In genomic region chr10:103990170-103990930, GRCh38 we compare ENCODE assay signal across 31 cellular contexts. TPM values are rescaled to one million over a fixed set of nuclear protein-coding genes. Genes with fewer than 3 reads are reported as not detected.
DNase-seq lines count a peak whose midpoint lies in the region; ATAC-seq, FAIRE-seq and TF ChIP-seq lines count a peak whose summit lies in the region.
"Had no signal": no experiment of that assay in that cellular context is flagged by ENCODE, and none has a peak within 500 bp of the region (broad histone marks: within the 10 kb centered on the region; RNA-seq: fewer than 3 reads in every experiment).

No MANE protein-coding gene starts in this region.

- POLR2A ChIA-PET in CD8-positive, alpha-beta memory T cell (lab: Charles Lee), result interaction anchor here (0.5 kb wide), 1 partner anchor 81 kb away, joined by 3 read pairs; no protein-coding TSS in a partner anchor
- POLR2A ChIA-PET in GM12878 (lab: Charles Lee), result interaction anchor here (0.5 to 1.6 kb wide), 2 partner anchors 134 to 625 kb away, joined by 6 to 12 read pairs; no protein-coding TSS in a partner anchor
- POLR2A ChIA-PET in naive thymus-derived CD4-positive, alpha-beta T cell (lab: Charles Lee), result interaction anchor here (0.6 to 0.8 kb wide), 2 partner anchors 82 to 131 kb away, joined by 3 to 5 read pairs; partner anchors contain the start of gene SFR1

- in situ Hi-C loops in GM12878 (cut with MboI), result no loop called here

- H3K27me3 ChIP-seq in CD8-positive, alpha-beta memory T cell (ENCODE audit: insufficient read depth, low read length, poor library complexity, severe bottlenecking), result no peaks in the 10 kb centered on the region
- H3K27me3 ChIP-seq in GM12878 (replicated peaks in 1 of 2; ENCODE audit: control insufficient read depth in 2 of 2, insufficient read depth in 2 of 2, low read length in 1 of 2), result no peaks in the 10 kb centered on the region
- H3K27me3 ChIP-seq in naive thymus-derived CD4-positive, alpha-beta T cell (ENCODE audit: control insufficient read depth in 2 of 2, insufficient read depth in 2 of 2, low read length in 2 of 2), result no peaks in the 10 kb centered on the region
- H3K27me3 ChIP-seq: BLaER1 treated with 17β-estradiol and CSF1 and Interleukin-3, amounts not matched to agents 10 nM and 100 nM; dorsolateral prefrontal cortex; hepatocyte; ovary; upper lobe of left lung had no signal

- peaks cover 0 to 43% (median 10%) of the 10 kb centered on the region in 3 donors for H3K36me3 Mint-ChIP-seq in CD8-positive, alpha-beta memory T cell
- H3K36me3 Mint-ChIP-seq in naive thymus-derived CD4-positive, alpha-beta T cell, result peaks cover 5 to 32% (median 15%) of the 10 kb centered on the region in 5 donors

- H3K4me2 ChIP-seq in GM12878 (ENCODE audit: control insufficient read depth, insufficient read depth), result peak overlapping the region; percentile 38; the same call in 1 of the 2 replicates
- H3K4me2 ChIP-seq: BLaER1 treated with 17β-estradiol and CSF1 and Interleukin-3, amounts not matched to agents 10 nM and 100 nM; hepatocyte; SK-N-SH had no signal

- H3K36me3 ChIP-seq in CD8-positive, alpha-beta memory T cell (ENCODE audit: insufficient read depth, low read length), result no peaks in the 10 kb centered on the region
- H3K36me3 ChIP-seq in GM12878 (ENCODE audit: control insufficient read depth in 2 of 2, insufficient read depth in 2 of 2, low read length in 1 of 2) (no peaks in the 10 kb centered on the region), kidney (ENCODE audit: control insufficient read depth in 1 of 2, insufficient read depth in 2 of 2, low read length in 2 of 2) (peaks cover 0 to 5% of the 10 kb centered on the region in 2 donors)
- H3K36me3 ChIP-seq in naive thymus-derived CD4-positive, alpha-beta T cell (ENCODE audit: control insufficient read depth in 2 of 3, insufficient read depth in 3 of 3, low read length in 3 of 3), result peaks cover 0 to 3% (median 3%) of the 10 kb centered on the region in 3 experiments
- H3K36me3 ChIP-seq: ovary had no signal

- RAD21 ChIA-PET in GM12878 (lab: Charles Lee; ENCODE audit: unreplicated experiment), result interaction anchor here (1.2 to 4.3 kb wide), 4 partner anchors 20 to 132 kb away, joined by 3 to 25 read pairs (median 4); partner anchors contain the start of gene SFR1

- no peak overlapping the region for H3K9ac ChIP-seq in GM12878 (ENCODE audit: control insufficient read depth, insufficient read depth, low read length)
- no peak overlapping the region for H3K9ac ChIP-seq in kidney (ENCODE audit: low read length in 2 of 2)
- H3K9ac ChIP-seq: BLaER1 treated with 17β-estradiol and CSF1 and Interleukin-3, amounts not matched to agents 10 nM and 100 nM; SK-N-SH had no signal

- H3K27me3 Mint-ChIP-seq in CD8-positive, alpha-beta memory T cell, result no peaks in the 10 kb centered on the region
- H3K27me3 Mint-ChIP-seq in naive thymus-derived CD4-positive, alpha-beta T cell, result no peaks in the 10 kb centered on the region
- H3K27me3 Mint-ChIP-seq: naive thymus-derived CD8-positive, alpha-beta T cell; stimulated activated naive B cell treated with anti-CD40 and anti-IgM and Interleukin-4, amounts not matched to agents 10 μg/mL and 1 μg/mL and 100 μg/mL, for 72 hours had no signal

- WGBS in GM12878 (ENCODE audit: insufficient coverage, insufficient replicate concordance, low lambda C conversion rate, missing lambda C conversion rate), result 52% methylated on average over 4 of the region's 4 CpGs

- no peak overlapping the region for H3K4me3 ChIP-seq in CD8-positive, alpha-beta memory T cell (ENCODE audit: low read length)
- H3K4me3 ChIP-seq in GM12878 (no peak overlapping the region), kidney (ENCODE audit: low read length in 2 of 2) (no peak overlapping the region)
- no peak overlapping the region for H3K4me3 ChIP-seq in naive thymus-derived CD4-positive, alpha-beta T cell (ENCODE audit: low read length)
- H3K4me3 ChIP-seq: BLaER1 treated with 17β-estradiol and CSF1 and Interleukin-3, amounts not matched to agents 10 nM and 100 nM; hepatocyte; K562; lung; ovary; upper lobe of left lung had no signal

- peak; percentile 83 for FAIRE-seq in GM18507 (lab: Jason Lieb, UNC)
- FAIRE-seq in GM12878 (lab: Jason Lieb, UNC), result peak; percentile 84
- peak; percentile 19 for FAIRE-seq in kidney (lab: Jason Lieb, UNC)
- FAIRE-seq: K562 had no signal

- intact Hi-C loops in GM12878 (cut with micrococcal nuclease; ENCODE audit: unreplicated experiment) (no loop called here), kidney (cut with DNase I) (no loop called here)
- intact Hi-C loops in naive thymus-derived CD4-positive, alpha-beta T cell (cut with micrococcal nuclease), result no loop called here

- no peak for DNase-seq in CD8-positive, alpha-beta memory T cell
- DNase-seq in GM18507 (ENCODE audit: extremely low spot score, insufficient read length, low read depth) (no peak), GM12878 (ENCODE audit: low read depth, low spot score) (no peak), kidney (no peak), GM10266 (ENCODE audit: extremely low spot score) (no peak), dedifferentiated amniotic fluid mesenchymal stem cell (ENCODE audit: extremely low spot score) (no peak), NCI-H1417 treated with DMSO at 0.1 percent for 48 hours (lab: John Stamatoyannopoulos, UW) (no peak)
- no peak for DNase-seq in naive thymus-derived CD4-positive, alpha-beta T cell
- DNase-seq: activated CD4-positive, CD25-positive, alpha-beta regulatory T cell; activated naive CD4-positive, alpha-beta T cell treated with Interleukin-2 at 50 U/mL for 16 hours; cerebellar nuclear complex; DND-41; dorsolateral prefrontal cortex; GOT3; left cardiac atrium; naive thymus-derived CD8-positive, alpha-beta T cell; NCI-H1092 treated with DMSO at 0.1 percent for 48 hours; NCI-H2029 treated with DMSO at 0.1 percent for 48 hours; NCI-H2227 treated with DMSO at 0.1 percent for 48 hours; NCI-H526; NK-92 treated with Interleukin-12 subunit alpha and Interleukin-12 subunit beta, amount 100 ng/mL, for 24 hours; ovary; PC-3; SK-N-SH; stimulated activated naive B cell treated with anti-CD40 and anti-IgM and Interleukin-4, amounts not matched to agents 10 μg/mL and 1 μg/mL and 100 μg/mL, for 72 hours; upper lobe of left lung had no signal

- TF ChIP-seq CTCF in GM12878 (IDR thresholded peaks at IDR 0.05 in 2 of 3, conservative IDR thresholded peaks at IDR 0.05 in 1 of 3; ENCODE audit: control insufficient read depth in 2 of 3, extremely low read depth in 1 of 3, insufficient read depth in 1 of 3, low read depth in 3 of 3, low read length in 3 of 3) (no peak), kidney (IDR thresholded peaks at IDR 0.05; ENCODE audit: borderline replicate concordance, extremely low read depth, insufficient read depth) (no peak), GM10266 (IDR thresholded peaks at IDR 0.05; ENCODE audit: control insufficient read depth, insufficient read depth, low read depth, missing control alignments) (no peak)

- peaks cover 4% of the 10 kb centered on the region for H3K4me1 ChIP-seq in CD8-positive, alpha-beta memory T cell (ENCODE audit: insufficient read depth, low read length)
- no peaks in the 10 kb centered on the region for H3K4me1 ChIP-seq in GM12878 (ENCODE audit: control insufficient read depth, insufficient read depth, low read length)
- no peaks in the 10 kb centered on the region for H3K4me1 ChIP-seq in kidney (ENCODE audit: control insufficient read depth in 1 of 2, insufficient read depth in 1 of 2, low read depth in 1 of 2, low read length in 2 of 2)
- H3K4me1 ChIP-seq in naive thymus-derived CD4-positive, alpha-beta T cell (ENCODE audit: control insufficient read depth in 2 of 2, insufficient read depth in 2 of 2, low read length in 2 of 2), result peaks cover 0 to 4% of the 10 kb centered on the region in 2 donors

- CTCF ChIA-PET in CD8-positive, alpha-beta memory T cell (lab: Charles Lee), result no interaction called here
- CTCF ChIA-PET in GM12878 (lab: Yijun Ruan, JAX), result interaction anchor here (0.7 to 2.3 kb wide), 6 partner anchors 8 to 134 kb away, joined by 3 to 9 read pairs (median 4); partner anchors contain the start of gene SFR1
- CTCF ChIA-PET in naive thymus-derived CD4-positive, alpha-beta T cell (lab: Charles Lee), result interaction anchor here (1.4 kb wide), 1 partner anchor 105 kb away, joined by 4 read pairs; no protein-coding TSS in a partner anchor

- H3K4me3 Mint-ChIP-seq in CD8-positive, alpha-beta memory T cell, result peak overlapping the region in 5 of 7 donors; percentile 2 to 49 (median 26)
- H3K4me3 Mint-ChIP-seq in naive thymus-derived CD4-positive, alpha-beta T cell, result no peak overlapping the region
- H3K4me3 Mint-ChIP-seq: stimulated activated naive B cell treated with anti-CD40 and anti-IgM and Interleukin-4, amounts not matched to agents 10 μg/mL and 1 μg/mL and 100 μg/mL, for 72 hours; T-helper 1 cell treated with Interleukin-12 subunit alpha and Interleukin-12 subunit beta and Interleukin-4 antibody, amounts not matched to agents 30 μg/mL and 1 μg/mL, for 36 hours had no signal

- SMC1A ChIA-PET in GM12878 (lab: Charles Lee; ENCODE audit: uncharacterized antibody, unreplicated experiment), result interaction anchor here (1.0 to 3.2 kb wide), 8 partner anchors 9 to 137 kb away, joined by 3 to 10 read pairs (median 4); no protein-coding TSS in a partner anchor

- peak in 1 of 2 experiments; percentile 65; a peak in 1 of 4 replicates for TF ChIP-seq EP300 in GM12878 (IDR thresholded peaks at IDR 0.05; ENCODE audit: borderline replicate concordance in 1 of 2, control insufficient read depth in 1 of 2, low read depth in 2 of 2, low read length in 2 of 2)

- H3K4me1 Mint-ChIP-seq in CD8-positive, alpha-beta memory T cell, result peaks cover 45 to 69% (median 69%) of the 10 kb centered on the region in 3 donors
- peaks cover 18 to 60% (median 41%) of the 10 kb centered on the region in 7 donors for H3K4me1 Mint-ChIP-seq in naive thymus-derived CD4-positive, alpha-beta T cell

- no peak overlapping the region; the same call in 1 of the 2 replicates for H2AFZ ChIP-seq in GM12878 (ENCODE audit: control insufficient read depth, low read depth, low read length)
- H2AFZ ChIP-seq: hepatocyte had no signal

- no peak for TF ChIP-seq RAD21 in GM12878 (IDR thresholded peaks at IDR 0.05; ENCODE audit: insufficient read depth, low read depth, low read length)

- H3K27ac ChIP-seq in CD8-positive, alpha-beta memory T cell (ENCODE audit: low read depth, low read length), result no peak overlapping the region
- peak overlapping the region; percentile 20; the same call in 1 of the 2 replicates for H3K27ac ChIP-seq in GM12878 (ENCODE audit: control insufficient read depth, insufficient read depth)
- H3K27ac ChIP-seq in kidney (ENCODE audit: low read depth in 2 of 2, low read length in 2 of 2), result no peak overlapping the region
- no peak overlapping the region for H3K27ac ChIP-seq in naive thymus-derived CD4-positive, alpha-beta T cell (ENCODE audit: low read depth, low read length)
- H3K27ac ChIP-seq: BLaER1 treated with 17β-estradiol and CSF1 and Interleukin-3, amounts not matched to agents 10 nM and 100 nM; hepatocyte; ovary; upper lobe of left lung had no signal

- no TSS peak for BruUV-seq in GM12878 (replicated peaks; lab: Mats Ljungman, UMichigan)

- H3K79me2 ChIP-seq in GM12878 (ENCODE audit: control insufficient read depth, insufficient read depth, low read length), result peaks cover 2% of the 10 kb centered on the region

- TF ChIP-seq POLR2A in GM12878 (IDR thresholded peaks at IDR 0.05; ENCODE audit: low read depth, low read length), result no peak

- no peaks in the 10 kb centered on the region for H3K9me3 ChIP-seq in CD8-positive, alpha-beta memory T cell (ENCODE audit: low read length)
- H3K9me3 ChIP-seq in GM12878 (replicated peaks; ENCODE audit: control insufficient read depth, insufficient read depth, low read length) (no peaks in the 10 kb centered on the region), kidney (ENCODE audit: control insufficient read depth in 1 of 2, low read length in 2 of 2) (no peaks in the 10 kb centered on the region)
- H3K9me3 ChIP-seq in naive thymus-derived CD4-positive, alpha-beta T cell (ENCODE audit: control insufficient read depth in 2 of 3, low read length in 3 of 3), result no peaks in the 10 kb centered on the region
- H3K9me3 ChIP-seq: BLaER1 treated with 17β-estradiol and CSF1 and Interleukin-3, amounts not matched to agents 10 nM and 100 nM; ovary; SK-N-SH; upper lobe of left lung had no signal

- ATAC-seq in GM12878, result peak; percentile 83
- no peak for ATAC-seq in naive thymus-derived CD4-positive, alpha-beta T cell
- ATAC-seq: K562; left cardiac atrium; naive thymus-derived CD8-positive, alpha-beta T cell; stimulated activated naive B cell treated with anti-CD40 and anti-IgM and Interleukin-4, amounts not matched to agents 10 μg/mL and 1 μg/mL and 100 μg/mL, for 72 hours had no signal

- no peaks in the 10 kb centered on the region for H3K9me3 Mint-ChIP-seq in CD8-positive, alpha-beta memory T cell
- H3K9me3 Mint-ChIP-seq in naive thymus-derived CD4-positive, alpha-beta T cell, result no peaks in the 10 kb centered on the region
- H3K9me3 Mint-ChIP-seq: naive thymus-derived CD8-positive, alpha-beta T cell; stimulated activated naive B cell treated with anti-CD40 and anti-IgM and Interleukin-4, amounts not matched to agents 10 μg/mL and 1 μg/mL and 100 μg/mL, for 72 hours; T-helper 1 cell treated with Interleukin-12 subunit alpha and Interleukin-12 subunit beta and Interleukin-4 antibody, amounts not matched to agents 30 μg/mL and 1 μg/mL, for 36 hours had no signal

- no peaks in the 10 kb centered on the region for H4K20me1 ChIP-seq in GM12878 (ENCODE audit: control insufficient read depth, insufficient read depth)

- peak overlapping the region in 5 of 8 donors; percentile 5 to 75 (median 27) for H3K27ac Mint-ChIP-seq in CD8-positive, alpha-beta memory T cell
- H3K27ac Mint-ChIP-seq in naive thymus-derived CD4-positive, alpha-beta T cell, result no peak overlapping the region
- H3K27ac Mint-ChIP-seq: stimulated activated naive B cell treated with anti-CD40 and anti-IgM and Interleukin-4, amounts not matched to agents 10 μg/mL and 1 μg/mL and 100 μg/mL, for 72 hours; T-helper 1 cell treated with Interleukin-12 subunit alpha and Interleukin-12 subunit beta and Interleukin-4 antibody, amounts not matched to agents 30 μg/mL and 1 μg/mL, for 36 hours had no signal

RNA-seq across cellular contexts. Expression of gene SLK, which starts 23.4 kb away (rescaled TPM):
- 10 to 100 TPM; 23.7 to 24.8 TPM for total RNA-seq in CD8-positive, alpha-beta memory T cell
- polyA plus RNA-seq in CD8-positive, alpha-beta memory T cell, result 15.8 TPM
- 36.3 TPM in 2 replicates for total RNA-seq in GM12878 (2013; cell fraction: nucleolus; rRNA removed)
- total RNA-seq in GM12878 (2014; rRNA removed), result 15.1 and 16.8 TPM in 2 replicates
- total RNA-seq in GM12878 (2014; rRNA removed; fragmentation: Illumina TruSeq; extraction: Trizol), result 24.2 and 27.0 TPM in 2 replicates
- total RNA-seq in GM12878 (2021), result 15.0 and 17.5 TPM in 2 replicates
- 4.9 TPM for polyA plus RNA-seq in GM12878 (2011; ENCODE audit: low read depth)
- polyA plus RNA-seq in GM12878 (2011; rRNA removed), result 12.8 and 21.1 TPM in 2 replicates
- 3.3 and 3.8 TPM in 2 replicates for polyA plus RNA-seq in GM12878 (2011; cell fraction: cytosol; rRNA removed)
- polyA plus RNA-seq in GM12878 (2011; cell fraction: nucleus; rRNA removed), result 9.1 and 11.5 TPM in 2 replicates
- polyA plus RNA-seq in GM12878 (2012), result 6.0 and 9.6 TPM in 2 replicates
- polyA plus RNA-seq in GM12878 (2014; fragmentation: Illumina TruSeq; extraction: Trizol), result 16.8 and 20.8 TPM in 2 replicates
- polyA plus RNA-seq in GM12878 (2014; fragmentation: Nextera tagmentation; extraction: Ambion mirVana), result 1 to 10 TPM; 6.0 to 6.4 TPM
- polyA plus RNA-seq in GM12878 (2014; rRNA removed), result 7.4 and 9.3 TPM in 2 replicates
- 1 to 10 TPM; 2.5 to 3.4 TPM for polyA plus RNA-seq in GM12878 (2016; fragmentation: Nextera tagmentation; extraction: Ambion mirVana)
- 8.0 and 10.5 TPM in 2 replicates for polyA minus RNA-seq in GM12878 (2011; rRNA and poly(A)+ RNA removed)
- 6.9 and 12.6 TPM in 2 replicates for polyA minus RNA-seq in GM12878 (2011; cell fraction: cytosol; rRNA and poly(A)+ RNA removed)
- polyA minus RNA-seq in GM12878 (2011; cell fraction: nucleus; rRNA and poly(A)+ RNA removed), result 6.3 and 8.2 TPM in 2 replicates
- total RNA-seq in kidney, result 45.5 TPM
- polyA plus RNA-seq in kidney (ENCODE audit: insufficient read depth, low read depth, low replicate concordance), result 12.3 TPM
- total RNA-seq in naive thymus-derived CD4-positive, alpha-beta T cell, result 10 to 100 TPM; 21.4 to 32.2 (median 26.2) TPM
- 1 to 10 TPM; 6.1 to 8.1 TPM for polyA plus RNA-seq in naive thymus-derived CD4-positive, alpha-beta T cell

Comparison
In these comparisons a context has a peak if more than half of its experiments do, and no peak if none do; other contexts are left out.
1. H3K27ac Mint-ChIP-seq: peak in CD8-positive, alpha-beta memory T cell (5 of 8); none in naive thymus-derived CD4-positive, alpha-beta T cell (0 of 9).
2. H3K4me3 Mint-ChIP-seq: peak in CD8-positive, alpha-beta memory T cell (5 of 7); none in naive thymus-derived CD4-positive, alpha-beta T cell (0 of 10).